18 cellular contexts compared by ENCODE assay signal in genomic region chr21:31336739-31337040, GRCh38. TPM values are rescaled to one million over a fixed set of nuclear protein-coding genes. Genes with fewer than 3 reads are reported as not detected.
DNase-seq lines count a peak whose midpoint lies in the region; ATAC-seq and TF ChIP-seq lines count a peak whose summit lies in the region.
"Had no signal": no experiment of that assay in that cellular context is flagged by ENCODE, and none has a peak within 500 bp of the region (broad histone marks: within the 10 kb centered on the region; RNA-seq: fewer than 3 reads in every experiment).

No MANE protein-coding gene starts in this region.

- H3K4me3 ChIP-seq in heart left ventricle (no peak overlapping the region), endodermal cell (ENCODE audit: low read length) (no peak overlapping the region)
- H3K4me3 ChIP-seq: gastroesophageal sphincter, neural progenitor cell, thyroid gland had no signal

- H3K27ac Mint-ChIP-seq in activated T-helper 17 cell treated with anti-CD3 and anti-CD28 coated beads, Interleukin-2, amount 50 U/mL, for 72 hours: peak overlapping the region; percentile 11
- H3K27ac Mint-ChIP-seq in type B pancreatic cell: peak overlapping the region; percentile 80
- no peak overlapping the region for H3K27ac Mint-ChIP-seq in endodermal cell
- H3K27ac Mint-ChIP-seq: activated CD8-positive, alpha-beta memory T cell treated with anti-CD3 and anti-CD28 coated beads, Interleukin-2, amount 10 ng/mL, durations not matched to agents 7 days and 5 days; CD8-positive, alpha-beta memory T cell; neural progenitor cell; T-helper 17 cell had no signal

- peaks cover 0 to 16% (median 0%) of the 10 kb centered on the region in 9 donors for H3K27me3 ChIP-seq in heart left ventricle
- no peaks in the 10 kb centered on the region for H3K27me3 ChIP-seq in layer of hippocampus (ENCODE audit: control insufficient read depth, insufficient read depth, low read length)
- no peaks in the 10 kb centered on the region for H3K27me3 ChIP-seq in endodermal cell (ENCODE audit: control insufficient read depth, insufficient read depth, low read length, poor library complexity, severe bottlenecking)
- H3K27me3 ChIP-seq: thyroid gland had no signal

- WGBS in heart left ventricle, 4 donors: 92 to 95% (median 93%) methylated on average over 6 of the region's 6 CpGs
- 93 to 96% methylated on average over 6 of the region's 6 CpGs for WGBS in endodermal cell (ENCODE audit: insufficient coverage in 1 of 2, insufficient read length in 1 of 2), 2 experiments

- H3K36me3 ChIP-seq in heart left ventricle: no peaks in the 10 kb centered on the region
- H3K36me3 ChIP-seq in endodermal cell (ENCODE audit: control insufficient read depth, insufficient read depth, low read length): no peaks in the 10 kb centered on the region
- H3K36me3 ChIP-seq: gastroesophageal sphincter, neural progenitor cell, thyroid gland had no signal

- no peaks in the 10 kb centered on the region for H3K9me3 ChIP-seq in heart left ventricle
- H3K9me3 ChIP-seq in endodermal cell (ENCODE audit: control insufficient read depth, low read length): no peaks in the 10 kb centered on the region
- H3K9me3 ChIP-seq: gastroesophageal sphincter, thyroid gland had no signal

- no peak overlapping the region for H3K9ac ChIP-seq in endodermal cell (ENCODE audit: extremely low read depth, low read length, poor library complexity, severe bottlenecking)
- H3K9ac ChIP-seq: neural progenitor cell had no signal

- no peak for TF ChIP-seq CTCF in heart left ventricle (IDR thresholded peaks at IDR 0.05)
- no peak for TF ChIP-seq CTCF in type B pancreatic cell (conservative IDR thresholded peaks at IDR 0.05)
- TF ChIP-seq CTCF in endodermal cell (conservative IDR thresholded peaks at IDR 0.05): no peak

- ATAC-seq in Right ventricle myocardium superior (ENCODE audit: poor library complexity): peak; percentile 13
- no peak for ATAC-seq in heart left ventricle
- no peak for ATAC-seq in activated T-helper 17 cell treated with anti-CD3 and anti-CD28 coated beads, Interleukin-2, amount 50 U/mL, for 72 hours (replicated peaks)
- ATAC-seq: left lobe of liver, T-helper 17 cell had no signal

- TF ChIP-seq POLR2A in heart left ventricle (IDR thresholded peaks at IDR 0.05): no peak

- H3K27ac ChIP-seq in heart left ventricle: no peak overlapping the region
- peak overlapping the region; percentile 60 for H3K27ac ChIP-seq in layer of hippocampus (ENCODE audit: low read depth, low read length)
- no peak overlapping the region for H3K27ac ChIP-seq in endodermal cell (ENCODE audit: low read depth, low read length)
- H3K27ac ChIP-seq: gastroesophageal sphincter, neural progenitor cell, thyroid gland had no signal

- DNase-seq in Right ventricle myocardium superior (no peak), heart left ventricle (no peak), type B pancreatic cell (ENCODE audit: extremely low spot score, unreplicated experiment) (no peak), NCI-H187 treated with DMSO at 0.1 percent for 48 hours (lab: John Stamatoyannopoulos, UW) (no peak), endodermal cell (no peak)
- DNase-seq: activated CD8-positive, alpha-beta memory T cell treated with anti-CD3 and anti-CD28 coated beads, Interleukin-2, amount 10 ng/mL, durations not matched to agents 7 days and 5 days; CD8-positive, alpha-beta memory T cell; DMS79; H7; NCI-H1105; NCI-H510A treated with DMSO at 0.1 percent for 48 hours; T-helper 17 cell; thyroid gland had no signal

- H3K4me1 Mint-ChIP-seq in activated T-helper 17 cell treated with anti-CD3 and anti-CD28 coated beads, Interleukin-2, amount 50 U/mL, for 72 hours: peaks cover 39% of the 10 kb centered on the region
- H3K4me1 Mint-ChIP-seq in type B pancreatic cell (ENCODE audit: unreplicated experiment) (peaks cover 17% of the 10 kb centered on the region), endodermal cell (peaks cover 24% of the 10 kb centered on the region)

- H3K36me3 Mint-ChIP-seq in activated T-helper 17 cell treated with anti-CD3 and anti-CD28 coated beads, Interleukin-2, amount 50 U/mL, for 72 hours (ENCODE audit: low read depth): peaks cover 70% of the 10 kb centered on the region
- H3K36me3 Mint-ChIP-seq in type B pancreatic cell: peaks cover 33% of the 10 kb centered on the region
- H3K36me3 Mint-ChIP-seq in endodermal cell (ENCODE audit: low read depth): peaks cover 16% of the 10 kb centered on the region

- intact Hi-C loops in Right ventricle myocardium superior (cut with DNase I) (no loop called here), heart left ventricle (cut with DNase I) (no loop called here)

- H3K9me3 Mint-ChIP-seq in activated T-helper 17 cell treated with anti-CD3 and anti-CD28 coated beads, Interleukin-2, amount 50 U/mL, for 72 hours: no peaks in the 10 kb centered on the region
- H3K9me3 Mint-ChIP-seq in type B pancreatic cell (no peaks in the 10 kb centered on the region), endodermal cell (no peaks in the 10 kb centered on the region)
- H3K9me3 Mint-ChIP-seq: CD8-positive, alpha-beta memory T cell; neural progenitor cell had no signal

- H3K4me1 ChIP-seq in heart left ventricle: peaks cover 0 to 24% (median 0%) of the 10 kb centered on the region in 12 donors
- H3K4me1 ChIP-seq in endodermal cell (ENCODE audit: control insufficient read depth, insufficient read depth, low read length): peaks cover 7% of the 10 kb centered on the region
- H3K4me1 ChIP-seq: gastroesophageal sphincter, thyroid gland had no signal

- peak overlapping the region; percentile 23 for H3K4me3 Mint-ChIP-seq in activated T-helper 17 cell treated with anti-CD3 and anti-CD28 coated beads, Interleukin-2, amount 50 U/mL, for 72 hours
- H3K4me3 Mint-ChIP-seq in type B pancreatic cell (no peak overlapping the region), endodermal cell (no peak overlapping the region)
- H3K4me3 Mint-ChIP-seq: activated CD8-positive, alpha-beta memory T cell treated with anti-CD3 and anti-CD28 coated beads, Interleukin-2, amount 10 ng/mL, durations not matched to agents 7 days and 5 days; CD8-positive, alpha-beta memory T cell; neural progenitor cell; T-helper 17 cell had no signal

- no peaks in the 10 kb centered on the region for H3K27me3 Mint-ChIP-seq in activated T-helper 17 cell treated with anti-CD3 and anti-CD28 coated beads, Interleukin-2, amount 50 U/mL, for 72 hours
- no peaks in the 10 kb centered on the region for H3K27me3 Mint-ChIP-seq in type B pancreatic cell
- H3K27me3 Mint-ChIP-seq in endodermal cell (ENCODE audit: insufficient read depth): no peaks in the 10 kb centered on the region

RNA-seq across cellular contexts. Expression of gene TIAM1, which starts 7.4 kb away (rescaled TPM):
- 2.9 TPM for total RNA-seq in Right ventricle myocardium superior
- total RNA-seq in heart left ventricle: 1 to 10 TPM in 8 of 9 donors, under 1 TPM in 1; 0.31 to 9.4 (median 1.7) TPM
- under 1 TPM; 0.57 to 0.97 TPM for polyA plus RNA-seq in heart left ventricle
- 10 to 100 TPM; 23.4 to 63.4 TPM for total RNA-seq in activated T-helper 17 cell treated with anti-CD3 and anti-CD28 coated beads, Interleukin-2, amount 50 U/mL, for 72 hours
- 49.3 and 67.6 TPM in 2 replicates for total RNA-seq in type B pancreatic cell (ENCODE audit: low replicate concordance)
- total RNA-seq in endodermal cell: 10 to 100 TPM; 29.4 to 33.3 TPM
- polyA plus RNA-seq in endodermal cell (2013, experiment 1 of 2): 23.9 TPM
- 24.3 TPM for polyA plus RNA-seq in endodermal cell (2013, experiment 2 of 2)
